ENCODE assay signal across 8 cellular contexts in the genomic region with DNA sequence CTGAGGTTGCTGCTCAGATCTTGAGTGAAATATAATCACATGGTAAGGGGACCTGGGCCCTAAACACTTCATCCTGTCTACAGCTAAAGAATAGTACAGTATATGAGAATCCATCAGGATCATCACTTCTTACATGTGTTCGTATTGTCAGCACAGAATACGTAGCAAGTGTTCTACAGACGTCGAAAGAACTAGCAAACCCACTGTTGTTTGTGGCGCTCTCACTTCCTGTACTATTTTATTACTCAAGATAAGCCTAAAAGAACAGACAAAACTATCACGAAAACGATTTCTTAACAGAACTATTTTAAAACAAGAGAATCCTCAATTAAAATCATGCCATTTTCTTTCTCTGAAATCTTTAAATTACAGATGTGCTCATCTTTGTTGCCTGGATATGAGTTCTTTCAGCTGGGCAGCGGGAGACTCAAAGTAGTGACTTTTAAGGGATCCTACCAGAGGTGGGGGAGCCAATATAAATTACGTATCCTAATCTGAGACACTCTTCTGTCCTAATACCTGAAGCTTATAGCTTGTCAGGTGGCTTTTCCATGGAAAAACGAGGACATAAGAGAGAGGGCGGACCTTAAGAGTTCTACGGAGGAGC. TPM values are rescaled to one million over a fixed set of nuclear protein-coding genes. Genes with fewer than 3 reads are reported as not detected.
DNase-seq lines count a peak whose midpoint lies in the region; ATAC-seq and TF ChIP-seq lines count a peak whose summit lies in the region.

No MANE protein-coding gene starts in this region.

- H3K79me2 ChIP-seq in DOHH2 (ENCODE audit: control insufficient read depth, low read length) (peaks cover 61% of the 10 kb centered on the region), neural progenitor cell (ENCODE audit: low read depth) (peaks cover 98% of the 10 kb centered on the region)

- H3K4me3 ChIP-seq in DOHH2 (ENCODE audit: low read length) = peak overlapping the region; percentile 96
- peak overlapping the region; percentile 74 for H3K4me3 ChIP-seq in H7 (ENCODE audit: insufficient read depth, low read depth, low read length)
- H3K4me3 ChIP-seq in neural progenitor cell = peak overlapping the region; percentile 80

- H3K4me2 ChIP-seq in DOHH2 (ENCODE audit: low read length) = peak overlapping the region; percentile 93
- peak overlapping the region; percentile 79 for H3K4me2 ChIP-seq in neural progenitor cell

- TF ChIP-seq CTCF in DOHH2 (IDR thresholded peaks at IDR 0.05; ENCODE audit: low read depth, low read length, poor library complexity, severe bottlenecking) = no peak
- TF ChIP-seq CTCF in neural progenitor cell (IDR thresholded peaks at IDR 0.05) = no peak

- H3K4me1 ChIP-seq in DOHH2 (ENCODE audit: control insufficient read depth, low read length) = peaks cover 26% of the 10 kb centered on the region
- peaks cover 16% of the 10 kb centered on the region for H3K4me1 ChIP-seq in neural progenitor cell

- H3K27ac Mint-ChIP-seq in T-helper 2 cell treated with Interferon-gamma antibody and Interleukin-4, amounts not matched to agents 5 μg/mL and 100 μg/mL, for 36 hours = peak overlapping the region; percentile 100
- peak overlapping the region; percentile 99 for H3K27ac Mint-ChIP-seq in neural progenitor cell

- H3K9me3 ChIP-seq in DOHH2 (ENCODE audit: control insufficient read depth, insufficient read depth, low read length) = no peaks in the 10 kb centered on the region
- H3K9me3 ChIP-seq in neural progenitor cell (ENCODE audit: low read depth) = no peaks in the 10 kb centered on the region

- no peaks in the 10 kb centered on the region for H3K27me3 ChIP-seq in DOHH2 (ENCODE audit: control insufficient read depth, low read length)
- H3K27me3 ChIP-seq in H7 (ENCODE audit: control insufficient read depth, insufficient read depth, low read length) = no peaks in the 10 kb centered on the region
- H3K27me3 ChIP-seq in neural progenitor cell = no peaks in the 10 kb centered on the region

- H3F3A ChIP-seq in DOHH2 (ENCODE audit: control insufficient read depth, insufficient read depth) (peaks cover 34% of the 10 kb centered on the region), neural progenitor cell (ENCODE audit: low read depth) (peaks cover 30% of the 10 kb centered on the region)

- H3K9me3 Mint-ChIP-seq in T-helper 2 cell treated with Interferon-gamma antibody and Interleukin-4, amounts not matched to agents 5 μg/mL and 100 μg/mL, for 36 hours = no peaks in the 10 kb centered on the region
- no peaks in the 10 kb centered on the region for H3K9me3 Mint-ChIP-seq in neural progenitor cell

- peaks cover 34% of the 10 kb centered on the region for H3K36me3 Mint-ChIP-seq in T-helper 2 cell treated with Interferon-gamma antibody and Interleukin-4, amounts not matched to agents 5 μg/mL and 100 μg/mL, for 36 hours (ENCODE audit: low read depth)
- H3K36me3 Mint-ChIP-seq in neural progenitor cell = peaks cover 2% of the 10 kb centered on the region

- H3K27ac ChIP-seq in DOHH2 (ENCODE audit: low read depth, low read length) (peak overlapping the region; percentile 94), epithelial cell of prostate (peak overlapping the region; percentile 99), neural progenitor cell (peak overlapping the region; percentile 94)

- peak overlapping the region; percentile 93 for H3K9ac ChIP-seq in neural progenitor cell

- peak overlapping the region; percentile 99 for H3K4me3 Mint-ChIP-seq in T-helper 2 cell treated with Interferon-gamma antibody and Interleukin-4, amounts not matched to agents 5 μg/mL and 100 μg/mL, for 36 hours
- H3K4me3 Mint-ChIP-seq in neural progenitor cell = peak overlapping the region; percentile 99

- no peaks in the 10 kb centered on the region for H3K27me3 Mint-ChIP-seq in T-helper 2 cell treated with Interferon-gamma antibody and Interleukin-4, amounts not matched to agents 5 μg/mL and 100 μg/mL, for 36 hours (ENCODE audit: low read depth)
- H3K27me3 Mint-ChIP-seq in neural progenitor cell (ENCODE audit: insufficient read depth, low read depth) = peaks cover 7% of the 10 kb centered on the region

- ATAC-seq in GM21576 (IDR thresholded peaks at IDR 0.05; ENCODE audit: unreplicated experiment) (no peak), HG03097 (IDR thresholded peaks at IDR 0.05; ENCODE audit: low FRiP score, unreplicated experiment) (no peak)

- H2AFZ ChIP-seq in neural progenitor cell (replicated peaks) = peak overlapping the region; percentile 85

- peaks cover 25% of the 10 kb centered on the region for H3K4me1 Mint-ChIP-seq in T-helper 2 cell treated with Interferon-gamma antibody and Interleukin-4, amounts not matched to agents 5 μg/mL and 100 μg/mL, for 36 hours (ENCODE audit: low read depth)
- peaks cover 28% of the 10 kb centered on the region for H3K4me1 Mint-ChIP-seq in neural progenitor cell

- H4K20me1 ChIP-seq in DOHH2 (ENCODE audit: control insufficient read depth, insufficient read depth, low read depth, low read length) = peaks cover 12% of the 10 kb centered on the region
- peaks cover 37% of the 10 kb centered on the region for H4K20me1 ChIP-seq in neural progenitor cell (ENCODE audit: low read depth)

- DNase-seq in H7 (no peak), epithelial cell of prostate (ENCODE audit: low read depth, low spot score) (no peak), neural progenitor cell (ENCODE audit: low spot score) (peak; percentile 4), islet precursor cell (no peak)
- DNase-seq in T-helper 2 cell treated with Interferon-gamma antibody and Interleukin-4, amounts not matched to agents 5 μg/mL and 100 μg/mL, for 36 hours (ENCODE audit: low spot score) = peak; percentile 33

- H3K36me3 ChIP-seq in DOHH2 (ENCODE audit: control insufficient read depth, low read length) (peaks cover 48% of the 10 kb centered on the region), H7 (replicated peaks; ENCODE audit: control insufficient read depth, insufficient read depth, low read length) (no peaks in the 10 kb centered on the region; the same call in none of the 2 replicates), neural progenitor cell (peaks cover 17% of the 10 kb centered on the region)

- H3K9me2 ChIP-seq in DOHH2 (replicated peaks; ENCODE audit: control insufficient read depth, low read length) = no peaks in the 10 kb centered on the region

RNA-seq across cellular contexts. Expression of gene ST7L, which starts 0.7 kb away (rescaled TPM):
- total RNA-seq in H7 (2014; rRNA removed; shearing (Covaris generic)) = 16.6 and 28.5 TPM in 2 replicates
- total RNA-seq in neural progenitor cell (ENCODE audit: low replicate concordance) = 18.7 and 26.1 TPM in 2 replicates

RNA-seq across cellular contexts. Expression of gene CAPZA1, which starts 1.4 kb away (rescaled TPM):
- 116 and 143 TPM in 2 replicates for total RNA-seq in H7 (2014; rRNA removed; shearing (Covaris generic))
- total RNA-seq in neural progenitor cell (ENCODE audit: low replicate concordance) = 144 and 218 TPM in 2 replicates

RNA-seq across cellular contexts. Expression of gene MOV10, which starts 56.2 kb away (rescaled TPM):
- total RNA-seq in H7 (2014; rRNA removed; shearing (Covaris generic)) = 54.5 and 57.1 TPM in 2 replicates
- total RNA-seq in neural progenitor cell (ENCODE audit: low replicate concordance) = 47.5 and 92.2 TPM in 2 replicates

Comparison
In these comparisons a context has a peak if more than half of its experiments do, and no peak if none do; other contexts are left out.
1. DNase-seq: peak in T-helper 2 cell treated with Interferon-gamma antibody and Interleukin-4, amounts not matched to agents 5 μg/mL and 100 μg/mL, for 36 hours (single experiment) and neural progenitor cell (single experiment); none in H7 (single experiment), epithelial cell of prostate (single experiment) and islet precursor cell (single experiment).
2. Peak in every context shown above with its lines, with median percentiles within 50 percentile points of each other: H3K27ac ChIP-seq and H3K4me3 ChIP-seq.